Comparison of ENCODE assay signal across 8 cellular contexts in genomic region chr19:12985049-12985776, GRCh38. TPM values are rescaled to one million over a fixed set of nuclear protein-coding genes. Genes with fewer than 3 reads are reported as not detected.
DNase-seq lines count a peak whose midpoint lies in the region; ATAC-seq and TF ChIP-seq lines count a peak whose summit lies in the region.

No MANE protein-coding gene starts in this region.

- no peaks in the 10 kb centered on the region for H3K9me3 Mint-ChIP-seq in natural killer cell

- H3K27ac ChIP-seq in cingulate gyrus (ENCODE audit: low read depth, low read length) = peak overlapping the region; percentile 98

- ATAC-seq in natural killer cell = peak; percentile 67 to 85 (median 81)

- no peak overlapping the region for H3K27ac Mint-ChIP-seq in natural killer cell

- TF ChIP-seq CTCF in natural killer cell (IDR thresholded peaks at IDR 0.05) = no peak

- intact Hi-C loops in natural killer cell (cut with micrococcal nuclease) = loop anchor here (1.0 to 2.0 kb wide), 3 partner anchors 30 to 115 kb away; no protein-coding TSS in a partner anchor

- H3K36me3 Mint-ChIP-seq in natural killer cell = no peaks in the 10 kb centered on the region

- peak overlapping the region; percentile 32 for H3K4me3 Mint-ChIP-seq in natural killer cell

- H3K27me3 Mint-ChIP-seq in natural killer cell (ENCODE audit: low read depth in 2 of 2) = peaks cover 0 to 3% of the 10 kb centered on the region in 2 donors

- in situ Hi-C loops in ACHN (cut with HindIII; ENCODE audit: low pct_ligation_motif_present, low pct_unique_long_range_greater_than_20kb, low sequenced_read_pairs) = no loop called here

- DNase-seq in AG20443 (ENCODE audit: low spot score) = peak; percentile 79
- DNase-seq in HT1080 (ENCODE audit: low read depth) = peak; percentile 56
- peak; percentile 78 for DNase-seq in natural killer cell
- no peak for DNase-seq in kidney glomerular epithelial cell (lab: John Stamatoyannopoulos, UW)
- DNase-seq in HuH-7 (ENCODE audit: low spot score) = no peak
- DNase-seq in SKM-1 treated with dmso at 0.1 percent for 144 hours (lab: John Stamatoyannopoulos, UW; ENCODE audit: unreplicated experiment) = no peak
- DNase-seq in ACHN = no peak

- H3K4me1 Mint-ChIP-seq in natural killer cell = peaks cover 0 to 5% of the 10 kb centered on the region in 2 donors

RNA-seq across cellular contexts. Expression of gene NFIX, which starts 10.1 kb away (rescaled TPM):
- total RNA-seq in HT1080 (2014; rRNA removed; shearing (Covaris generic)) = 12.4 and 21.7 TPM in 2 replicates
- 38.9 and 51.6 TPM in 2 replicates for polyA plus RNA-seq in HT1080 (2015; cell fraction: cytosol; rRNA removed)
- polyA plus RNA-seq in HT1080 (2015; cell fraction: nucleus; rRNA removed) = 30.6 and 34.0 TPM in 2 replicates
- total RNA-seq in natural killer cell = 1 to 10 TPM in 2 of 3 donors, under 1 TPM in 1; 0.61 to 2.1 (median 1.3) TPM

RNA-seq across cellular contexts. Expression of gene DAND5, which starts 15.8 kb away (rescaled TPM):
- 0.17 and 0.31 TPM in 2 replicates for total RNA-seq in HT1080 (2014; rRNA removed; shearing (Covaris generic))
- 0.07 and 0.08 TPM in 2 replicates for polyA plus RNA-seq in HT1080 (2015; cell fraction: cytosol; rRNA removed)
- 0.62 and 0.71 TPM in 2 replicates for polyA plus RNA-seq in HT1080 (2015; cell fraction: nucleus; rRNA removed)
- total RNA-seq in natural killer cell = not detected

RNA-seq across cellular contexts. Expression of gene GADD45GIP1, which starts 28.2 kb away (rescaled TPM):
- 75.2 and 77.3 TPM in 2 replicates for total RNA-seq in HT1080 (2014; rRNA removed; shearing (Covaris generic))
- polyA plus RNA-seq in HT1080 (2015; cell fraction: cytosol; rRNA removed) = 55.3 and 64.7 TPM in 2 replicates
- 24.3 and 31.7 TPM in 2 replicates for polyA plus RNA-seq in HT1080 (2015; cell fraction: nucleus; rRNA removed)
- total RNA-seq in natural killer cell = 1 to 10 TPM; 5.3 to 7.1 (median 5.7) TPM

RNA-seq across cellular contexts. Expression of gene RAD23A, which starts 39.6 kb away (rescaled TPM):
- 178 and 212 TPM in 2 replicates for total RNA-seq in HT1080 (2014; rRNA removed; shearing (Covaris generic))
- polyA plus RNA-seq in HT1080 (2015; cell fraction: cytosol; rRNA removed) = 193 and 196 TPM in 2 replicates
- polyA plus RNA-seq in HT1080 (2015; cell fraction: nucleus; rRNA removed) = 90.3 and 110 TPM in 2 replicates
- 10 to 100 TPM; 79.2 to 81.2 (median 80.3) TPM for total RNA-seq in natural killer cell

RNA-seq across cellular contexts. Expression of gene CALR, which starts 46.8 kb away (rescaled TPM):
- 1,453 and 1,684 TPM in 2 replicates for total RNA-seq in HT1080 (2014; rRNA removed; shearing (Covaris generic))
- polyA plus RNA-seq in HT1080 (2015; cell fraction: cytosol; rRNA removed) = 1,221 and 1,341 TPM in 2 replicates
- polyA plus RNA-seq in HT1080 (2015; cell fraction: nucleus; rRNA removed) = 1,660 and 1,771 TPM in 2 replicates
- 100 to 1,000 TPM; 588 to 813 (median 763) TPM for total RNA-seq in natural killer cell

Comparison
In these comparisons a context has a peak if more than half of its experiments do, and no peak if none do; other contexts are left out.
1. DNase-seq: peak in AG20443 (single experiment), HT1080 (single experiment) and natural killer cell (single experiment); none in kidney glomerular epithelial cell (single experiment), HuH-7 (single experiment), SKM-1 treated with dmso at 0.1 percent for 144 hours (single experiment) and ACHN (single experiment).